9 cellular contexts compared by ENCODE assay signal in the genomic region with DNA sequence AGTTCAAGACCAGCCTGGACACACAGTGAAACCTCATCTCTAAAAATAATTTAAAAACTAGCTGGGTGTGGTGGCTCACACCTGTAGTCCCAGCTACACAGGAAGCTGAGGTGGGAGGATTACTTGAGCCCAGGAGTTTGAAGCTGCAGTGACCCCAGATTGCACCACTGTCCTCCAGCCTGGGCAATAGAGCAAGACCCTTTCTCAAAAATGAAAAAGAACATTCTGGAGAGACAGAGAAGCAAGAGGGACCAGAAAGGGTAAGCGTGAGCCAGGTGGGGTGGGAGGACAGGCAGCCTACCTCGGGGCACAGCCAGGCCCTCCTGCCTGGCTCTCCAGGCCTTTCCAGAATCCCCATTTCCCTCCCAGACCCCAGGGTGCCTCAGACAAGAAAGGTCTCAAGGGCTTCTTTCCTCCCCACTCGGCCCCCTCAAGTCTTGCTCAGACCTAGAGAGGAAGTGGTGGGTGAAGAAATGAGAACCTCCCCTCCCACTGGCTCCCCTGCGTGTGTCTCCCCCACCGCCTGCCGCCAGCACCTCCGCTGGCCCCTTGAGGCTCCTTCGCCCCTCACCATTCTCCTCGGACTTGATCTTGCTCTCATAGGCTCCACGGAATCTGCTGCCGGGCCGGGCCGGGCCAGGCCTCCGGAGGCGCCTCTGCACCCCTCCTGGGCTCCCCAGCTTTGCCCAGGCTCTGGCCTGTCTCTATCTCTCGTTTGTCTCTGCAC. TPM values are rescaled to one million over a fixed set of nuclear protein-coding genes. Genes with fewer than 3 reads are reported as not detected.
DNase-seq lines count a peak whose midpoint lies in the region; ATAC-seq, FAIRE-seq and TF ChIP-seq lines count a peak whose summit lies in the region.
"Had no signal": no experiment of that assay in that cellular context is flagged by ENCODE, and none has a peak within 500 bp of the region (broad histone marks: within the 10 kb centered on the region; RNA-seq: fewer than 3 reads in every experiment).

No MANE protein-coding gene starts in this region.

- H3K4me1 Mint-ChIP-seq in activated CD8-positive, alpha-beta memory T cell treated with anti-CD3 and anti-CD28 coated beads, Interleukin-2, amount 10 ng/mL, durations not matched to agents 7 days and 5 days = peaks cover 59% of the 10 kb centered on the region
- H3K4me1 Mint-ChIP-seq in chondrocyte (ENCODE audit: low read depth) = no peaks in the 10 kb centered on the region

- peaks cover 43% of the 10 kb centered on the region for H3K36me3 Mint-ChIP-seq in activated CD8-positive, alpha-beta memory T cell treated with anti-CD3 and anti-CD28 coated beads, Interleukin-2, amount 10 ng/mL, durations not matched to agents 7 days and 5 days
- H3K36me3 Mint-ChIP-seq in chondrocyte (ENCODE audit: low read depth) = no peaks in the 10 kb centered on the region

- TF ChIP-seq POLR2A in HepG2 (IDR thresholded peaks at IDR 0.05; ENCODE audit: insufficient read depth in 1 of 2, low read depth in 2 of 2, low read length in 2 of 2) (no peak), transverse colon (IDR thresholded peaks at IDR 0.05) (no peak)

- H2AFZ ChIP-seq in HepG2 (ENCODE audit: low read length) = no peak overlapping the region

- H3K9me3 Mint-ChIP-seq in activated CD8-positive, alpha-beta memory T cell treated with anti-CD3 and anti-CD28 coated beads, Interleukin-2, amount 10 ng/mL, durations not matched to agents 7 days and 5 days (ENCODE audit: low read depth) = no peaks in the 10 kb centered on the region
- H3K9me3 Mint-ChIP-seq in chondrocyte (ENCODE audit: low read depth) = no peaks in the 10 kb centered on the region

- no peaks in the 10 kb centered on the region for H3K36me3 ChIP-seq in HepG2 (replicated peaks in 1 of 2; ENCODE audit: control insufficient read depth in 1 of 2, insufficient read depth in 2 of 2, low read length in 2 of 2)
- no peaks in the 10 kb centered on the region for H3K36me3 ChIP-seq in transverse colon

- DNase-seq in activated CD8-positive, alpha-beta memory T cell treated with anti-CD3 and anti-CD28 coated beads, Interleukin-2, amount 10 ng/mL, durations not matched to agents 7 days and 5 days = peak; percentile 83
- no peak for DNase-seq in HepG2 (ENCODE audit: low spot score)
- DNase-seq in transverse colon = peak; percentile 31
- DNase-seq in kidney tubule cell (ENCODE audit: low spot score) = no peak
- DNase-seq in ACHN = no peak
- no peak for DNase-seq in chondrocyte (ENCODE audit: low spot score)

- TF ChIP-seq EP300 in HepG2 (IDR thresholded peaks at IDR 0.05; ENCODE audit: low read depth in 2 of 2, low read length in 2 of 2) (no peak), HepG2 (CRISPR knock-in tag; IDR thresholded peaks at IDR 0.05; ENCODE audit: borderline replicate concordance) (no peak), transverse colon (IDR thresholded peaks at IDR 0.05; ENCODE audit: low read depth) (no peak)

- H3K4me1 ChIP-seq in HepG2 (ENCODE audit: insufficient read depth, low read length) (peaks cover 42% of the 10 kb centered on the region), transverse colon (peaks cover 6 to 73% (median 43%) of the 10 kb centered on the region in 4 donors)

- peaks cover 0 to 11% of the 10 kb centered on the region in 2 experiments; a peak in 3 of 5 replicates for H3K27me3 ChIP-seq in HepG2 (ENCODE audit: control insufficient read depth in 1 of 2, insufficient read depth in 2 of 2, low read length in 2 of 2)
- no peaks in the 10 kb centered on the region for H3K27me3 ChIP-seq in transverse colon

- H3K27ac ChIP-seq in HepG2 (ENCODE audit: extremely low read length, insufficient read depth, low read length) (no peak overlapping the region), transverse colon (peak overlapping the region; percentile 66 to 81 (median 74))

- ATAC-seq in GM19372 (IDR thresholded peaks at IDR 0.05; ENCODE audit: low read depth, unreplicated experiment) = peak; percentile 47
- ATAC-seq in HG03460 (IDR thresholded peaks at IDR 0.05; ENCODE audit: unreplicated experiment) = peak; percentile 44
- peak; percentile 69 for ATAC-seq in activated CD8-positive, alpha-beta memory T cell treated with anti-CD3 and anti-CD28 coated beads, Interleukin-2, amount 10 ng/mL, durations not matched to agents 7 days and 5 days
- no peak for ATAC-seq in HepG2

- H3K79me2 ChIP-seq in HepG2 (ENCODE audit: insufficient read depth, low read length) = no peaks in the 10 kb centered on the region

- no TSS peak for BruUV-seq in HepG2 (replicated peaks; lab: Mats Ljungman, UMichigan)

- H3K4me3 Mint-ChIP-seq in activated CD8-positive, alpha-beta memory T cell treated with anti-CD3 and anti-CD28 coated beads, Interleukin-2, amount 10 ng/mL, durations not matched to agents 7 days and 5 days = peak overlapping the region; percentile 99
- H3K4me3 Mint-ChIP-seq in chondrocyte (ENCODE audit: unreplicated experiment) = no peak overlapping the region

- H3K9me3 ChIP-seq in HepG2 (ENCODE audit: low read length) (no peaks in the 10 kb centered on the region), transverse colon (no peaks in the 10 kb centered on the region)

- peak overlapping the region; percentile 98 for H3K27ac Mint-ChIP-seq in activated CD8-positive, alpha-beta memory T cell treated with anti-CD3 and anti-CD28 coated beads, Interleukin-2, amount 10 ng/mL, durations not matched to agents 7 days and 5 days
- no peak overlapping the region for H3K27ac Mint-ChIP-seq in chondrocyte (ENCODE audit: unreplicated experiment)

- H3K4me3 ChIP-seq in HepG2 (replicated peaks in 1 of 3; ENCODE audit: insufficient read depth in 1 of 3, low read depth in 2 of 3, low read length in 3 of 3) (no peak overlapping the region), transverse colon (peak overlapping the region in 3 of 4 donors; percentile 19 to 52 (median 26))

- H3K27me3 Mint-ChIP-seq in activated CD8-positive, alpha-beta memory T cell treated with anti-CD3 and anti-CD28 coated beads, Interleukin-2, amount 10 ng/mL, durations not matched to agents 7 days and 5 days = peaks cover 3% of the 10 kb centered on the region
- H3K27me3 Mint-ChIP-seq in chondrocyte (ENCODE audit: low read depth) = peaks cover 11% of the 10 kb centered on the region

- TF ChIP-seq RAD21 in HepG2 (CRISPR knock-in tag; IDR thresholded peaks at IDR 0.05) = no peak

- intact Hi-C loops in HepG2 (cut with micrococcal nuclease; ENCODE audit: unreplicated experiment) = no loop called here
- intact Hi-C loops in transverse colon (cut with DNase I; ENCODE audit: low total_unique reads) = no loop called here

- CTCF ChIA-PET in activated CD8-positive, alpha-beta memory T cell treated with anti-CD3 and anti-CD28 coated beads, Interleukin-2, amount 10 ng/mL, durations not matched to agents 7 days and 5 days (lab: Charles Lee) = interaction anchor here (1.1 to 2.3 kb wide), 7 partner anchors 9 to 70 kb away, joined by 3 to 11 read pairs (median 9); a partner anchor contains a TSS
- CTCF ChIA-PET in HepG2 (lab: Yijun Ruan, JAX; ENCODE audit: low intra/inter-chr PET ratio, low total read pairs) = no interaction called here

- in situ Hi-C loops in HepG2 (cut with HindIII; ENCODE audit: extremely low pct_ligation_motif_present, low pct_unique_long_range_greater_than_20kb) (no loop called here), transverse colon (cut with MboI; ENCODE audit: low pct_ligation_motif_present in 1 of 4, low pct_unique_long_range_greater_than_20kb in 1 of 4, low sequenced_read_pairs in 3 of 4) (no loop called here), ACHN (cut with HindIII; ENCODE audit: low pct_ligation_motif_present, low pct_unique_long_range_greater_than_20kb, low sequenced_read_pairs) (no loop called here)

- no peaks in the 10 kb centered on the region for H4K20me1 ChIP-seq in HepG2 (ENCODE audit: insufficient read depth, low read length)

- no peak for FAIRE-seq in HepG2 (lab: Jason Lieb, UNC)

- no peak overlapping the region for H3K9ac ChIP-seq in HepG2 (ENCODE audit: insufficient read depth, low read depth, low read length)

- H3K4me2 ChIP-seq in HepG2 (ENCODE audit: low read depth, low read length) = no peak overlapping the region

- POLR2A ChIA-PET in HepG2 (lab: Yijun Ruan, JAX) = no interaction called here

- TF ChIP-seq CTCF in HepG2 (CRISPR knock-in tag; IDR thresholded peaks at IDR 0.05) (no peak), transverse colon (IDR thresholded peaks at IDR 0.05) (no peak), chondrocyte (IDR thresholded peaks at IDR 0.05) (no peak)

- 57% methylated on average over 16 of the region's 16 CpGs for WGBS in HepG2 (ENCODE audit: low lambda C conversion rate)
- WGBS in transverse colon (ENCODE audit: low coverage in 1 of 2), 2 donors = 73% methylated on average over 16 of the region's 16 CpGs; no CpG with 5 or more reads in 1 of the 2 donors

RNA-seq across cellular contexts. Expression of a gene that starts 0.5 kb away (rescaled TPM):
- total RNA-seq in activated CD8-positive, alpha-beta memory T cell treated with anti-CD3 and anti-CD28 coated beads, Interleukin-2, amount 10 ng/mL, durations not matched to agents 7 days and 5 days = 10 to 100 TPM; 39.7 to 51.2 TPM
- total RNA-seq in HepG2 (2016; rRNA removed; fragmentation: Illumina TruSeq; extraction: Trizol) (not detected in 2 replicates), transverse colon (1 to 10 TPM in 3 of 4 donors, not detected in 1; 3.0 to 8.2 (median 3.8) TPM), chondrocyte (not detected in 3 replicates)
- not detected in 2 replicates for total RNA-seq in HepG2 (2016; cell fraction: cytosol; rRNA removed; fragmentation: Illumina TruSeq; extraction: Trizol; ENCODE audit: low read depth)
- total RNA-seq in HepG2 (2016; cell fraction: insoluble cytoplasmic fraction; rRNA removed; fragmentation: Illumina TruSeq; extraction: Trizol) = not detected in 2 replicates
- not detected in 2 replicates for total RNA-seq in HepG2 (2016; cell fraction: membrane; rRNA removed; fragmentation: Illumina TruSeq; extraction: Trizol)
- not detected in 2 replicates for total RNA-seq in HepG2 (2016; cell fraction: nucleus; rRNA removed; fragmentation: Illumina TruSeq; extraction: Trizol)
- not detected in 2 replicates for polyA plus RNA-seq in HepG2 (2011; rRNA removed)
- not detected in 2 replicates for polyA plus RNA-seq in HepG2 (2011; cell fraction: cytosol; rRNA removed)
- polyA plus RNA-seq in HepG2 (2011; cell fraction: nucleus; rRNA removed) = not detected in 2 replicates
- polyA plus RNA-seq in HepG2 (2012) = not detected in 2 replicates
- not detected in 2 replicates for polyA plus RNA-seq in HepG2 (2016; cell fraction: cytosol; fragmentation: Illumina TruSeq; extraction: Trizol; ENCODE audit: low read depth)
- not detected in 2 replicates for polyA plus RNA-seq in HepG2 (2016; cell fraction: insoluble cytoplasmic fraction; fragmentation: Illumina TruSeq; extraction: Trizol; ENCODE audit: low read depth)
- polyA plus RNA-seq in HepG2 (2016; cell fraction: membrane; fragmentation: Illumina TruSeq; extraction: Trizol; ENCODE audit: low read depth) = not detected in 2 replicates
- not detected in 2 replicates for polyA plus RNA-seq in HepG2 (2016; cell fraction: nucleus; fragmentation: Illumina TruSeq; extraction: Trizol; ENCODE audit: insufficient read depth, low read depth)
- not detected in 2 replicates for polyA minus RNA-seq in HepG2 (2011; rRNA and poly(A)+ RNA removed; ENCODE audit: low replicate concordance)
- polyA minus RNA-seq in HepG2 (2011; cell fraction: cytosol; rRNA and poly(A)+ RNA removed) = not detected in 2 replicates
- polyA minus RNA-seq in HepG2 (2011; cell fraction: nucleus; rRNA and poly(A)+ RNA removed) = not detected in 2 replicates
- total RNA-seq: NCI-H460 had no signal

RNA-seq across cellular contexts. Expression of a gene that starts 32.8 kb away (rescaled TPM):
- total RNA-seq in activated CD8-positive, alpha-beta memory T cell treated with anti-CD3 and anti-CD28 coated beads, Interleukin-2, amount 10 ng/mL, durations not matched to agents 7 days and 5 days = not detected
- total RNA-seq in HepG2 (2016; rRNA removed; fragmentation: Illumina TruSeq; extraction: Trizol) = 0.07 and 0.15 TPM in 2 replicates
- total RNA-seq in HepG2 (2016; cell fraction: cytosol; rRNA removed; fragmentation: Illumina TruSeq; extraction: Trizol; ENCODE audit: low read depth) = 0.18 and 0.30 TPM in 2 replicates
- total RNA-seq in HepG2 (2016; cell fraction: insoluble cytoplasmic fraction; rRNA removed; fragmentation: Illumina TruSeq; extraction: Trizol) = 0.09 TPM in 2 replicates
- total RNA-seq in HepG2 (2016; cell fraction: membrane; rRNA removed; fragmentation: Illumina TruSeq; extraction: Trizol) = 0.17 and 0.22 TPM in 2 replicates
- total RNA-seq in HepG2 (2016; cell fraction: nucleus; rRNA removed; fragmentation: Illumina TruSeq; extraction: Trizol) = not detected in 2 replicates
- 0.01 and 0.04 TPM in 2 replicates for polyA plus RNA-seq in HepG2 (2011; rRNA removed)
- polyA plus RNA-seq in HepG2 (2011; cell fraction: cytosol; rRNA removed) = 0.01 TPM in 1 of 2 replicates, not detected in the other
- not detected in 2 replicates for polyA plus RNA-seq in HepG2 (2011; cell fraction: nucleus; rRNA removed)
- polyA plus RNA-seq in HepG2 (2012) = 0.11 TPM in 1 of 2 replicates, not detected in the other
- polyA plus RNA-seq in HepG2 (2016; cell fraction: cytosol; fragmentation: Illumina TruSeq; extraction: Trizol; ENCODE audit: low read depth) = 0.35 and 0.42 TPM in 2 replicates
- 0.12 and 0.16 TPM in 2 replicates for polyA plus RNA-seq in HepG2 (2016; cell fraction: insoluble cytoplasmic fraction; fragmentation: Illumina TruSeq; extraction: Trizol; ENCODE audit: low read depth)
- polyA plus RNA-seq in HepG2 (2016; cell fraction: membrane; fragmentation: Illumina TruSeq; extraction: Trizol; ENCODE audit: low read depth) = 0.26 and 0.42 TPM in 2 replicates
- polyA plus RNA-seq in HepG2 (2016; cell fraction: nucleus; fragmentation: Illumina TruSeq; extraction: Trizol; ENCODE audit: insufficient read depth, low read depth) = 0.13 TPM in 1 of 2 replicates, not detected in the other
- 0.05 TPM in 1 of 2 replicates, not detected in the other for polyA minus RNA-seq in HepG2 (2011; rRNA and poly(A)+ RNA removed; ENCODE audit: low replicate concordance)
- not detected in 2 replicates for polyA minus RNA-seq in HepG2 (2011; cell fraction: cytosol; rRNA and poly(A)+ RNA removed)
- polyA minus RNA-seq in HepG2 (2011; cell fraction: nucleus; rRNA and poly(A)+ RNA removed) = not detected in 2 replicates
- total RNA-seq in transverse colon = 1,000 to 10,000 TPM in 1 of 4 donors, 100 to 1,000 TPM in 1, 10 to 100 TPM in 2; 73.4 to 1,268 (median 104) TPM
- total RNA-seq in chondrocyte = not detected in 3 replicates
- total RNA-seq: NCI-H460 had no signal

RNA-seq across cellular contexts. Expression of a gene that starts 45.3 kb away (rescaled TPM):
- total RNA-seq in activated CD8-positive, alpha-beta memory T cell treated with anti-CD3 and anti-CD28 coated beads, Interleukin-2, amount 10 ng/mL, durations not matched to agents 7 days and 5 days = 100 to 1,000 TPM; 205 to 266 TPM
- 103 and 118 TPM in 2 replicates for total RNA-seq in HepG2 (2016; rRNA removed; fragmentation: Illumina TruSeq; extraction: Trizol)
- total RNA-seq in HepG2 (2016; cell fraction: cytosol; rRNA removed; fragmentation: Illumina TruSeq; extraction: Trizol; ENCODE audit: low read depth) = 18.5 and 19.7 TPM in 2 replicates
- total RNA-seq in HepG2 (2016; cell fraction: insoluble cytoplasmic fraction; rRNA removed; fragmentation: Illumina TruSeq; extraction: Trizol) = 91.9 and 121 TPM in 2 replicates
- 25.3 and 25.9 TPM in 2 replicates for total RNA-seq in HepG2 (2016; cell fraction: membrane; rRNA removed; fragmentation: Illumina TruSeq; extraction: Trizol)
- total RNA-seq in HepG2 (2016; cell fraction: nucleus; rRNA removed; fragmentation: Illumina TruSeq; extraction: Trizol) = 125 and 140 TPM in 2 replicates
- polyA plus RNA-seq in HepG2 (2011; rRNA removed) = 68.4 and 95.8 TPM in 2 replicates
- 37.5 and 70.2 TPM in 2 replicates for polyA plus RNA-seq in HepG2 (2011; cell fraction: cytosol; rRNA removed)
- polyA plus RNA-seq in HepG2 (2011; cell fraction: nucleus; rRNA removed) = 159 and 266 TPM in 2 replicates
- 32.0 and 51.7 TPM in 2 replicates for polyA plus RNA-seq in HepG2 (2012)
- polyA plus RNA-seq in HepG2 (2016; cell fraction: cytosol; fragmentation: Illumina TruSeq; extraction: Trizol; ENCODE audit: low read depth) = 11.4 and 13.1 TPM in 2 replicates
- 85.0 and 106 TPM in 2 replicates for polyA plus RNA-seq in HepG2 (2016; cell fraction: insoluble cytoplasmic fraction; fragmentation: Illumina TruSeq; extraction: Trizol; ENCODE audit: low read depth)
- 15.8 and 19.2 TPM in 2 replicates for polyA plus RNA-seq in HepG2 (2016; cell fraction: membrane; fragmentation: Illumina TruSeq; extraction: Trizol; ENCODE audit: low read depth)
- polyA plus RNA-seq in HepG2 (2016; cell fraction: nucleus; fragmentation: Illumina TruSeq; extraction: Trizol; ENCODE audit: insufficient read depth, low read depth) = 240 and 250 TPM in 2 replicates
- 158 and 325 TPM in 2 replicates for polyA minus RNA-seq in HepG2 (2011; rRNA and poly(A)+ RNA removed; ENCODE audit: low replicate concordance)
- 28.8 and 45.0 TPM in 2 replicates for polyA minus RNA-seq in HepG2 (2011; cell fraction: cytosol; rRNA and poly(A)+ RNA removed)
- polyA minus RNA-seq in HepG2 (2011; cell fraction: nucleus; rRNA and poly(A)+ RNA removed) = 109 and 117 TPM in 2 replicates
- total RNA-seq in transverse colon = 100 to 1,000 TPM in 1 of 4 donors, 10 to 100 TPM in 3; 37.6 to 159 (median 59.5) TPM
- 13.5 to 24.3 TPM (median 14.1 TPM) in 3 replicates for total RNA-seq in chondrocyte

Comparison
In these comparisons a context has a peak if more than half of its experiments do, and no peak if none do; other contexts are left out.
1. DNase-seq: peak in activated CD8-positive, alpha-beta memory T cell treated with anti-CD3 and anti-CD28 coated beads, Interleukin-2, amount 10 ng/mL, durations not matched to agents 7 days and 5 days (single experiment) and transverse colon (single experiment); none in HepG2 (single experiment), kidney tubule cell (single experiment), ACHN (single experiment) and chondrocyte (single experiment).
2. H3K4me3 ChIP-seq: peak in transverse colon (3 of 4); none in HepG2 (0 of 3).
3. RNA of a gene that starts 0.5 kb away (total RNA-seq): 39.7 to 51.2 TPM in activated CD8-positive, alpha-beta memory T cell treated with anti-CD3 and anti-CD28 coated beads, Interleukin-2, amount 10 ng/mL, durations not matched to agents 7 days and 5 days; 3.0 to 8.2 TPM in transverse colon, not detected in HepG2 and not detected in chondrocyte; every median in the first group is over 4 times any median in the second.
4. RNA of a gene that starts 32.8 kb away (total RNA-seq): 73.4 to 1,268 TPM in transverse colon; 0.07 to 0.30 TPM in HepG2, not detected in activated CD8-positive, alpha-beta memory T cell treated with anti-CD3 and anti-CD28 coated beads, Interleukin-2, amount 10 ng/mL, durations not matched to agents 7 days and 5 days and not detected in chondrocyte; every median in the first group is over 10 times any median in the second.